Comparison of ENCODE assay signal across 11 cellular contexts in the genomic region with DNA sequence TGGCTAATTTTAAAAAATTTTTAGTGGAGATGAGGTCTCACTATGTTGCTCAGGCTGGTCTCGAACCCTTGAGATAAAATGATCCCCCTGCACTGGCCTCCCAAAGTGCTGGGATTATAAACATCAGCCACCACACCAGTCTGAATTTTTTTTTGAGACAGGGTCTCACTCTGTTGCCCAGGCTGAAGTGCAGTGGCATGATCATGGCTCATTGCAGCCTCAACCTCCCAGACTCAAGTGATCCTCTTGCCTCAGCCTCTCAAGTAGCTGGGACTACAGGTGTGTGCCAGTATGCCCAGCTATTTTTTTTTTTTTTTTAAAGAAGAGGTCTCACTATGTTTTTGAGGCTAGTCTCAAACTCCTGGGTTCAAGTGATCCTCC. TPM values are rescaled to one million over a fixed set of nuclear protein-coding genes. Genes with fewer than 3 reads are reported as not detected.
"Had no signal": no experiment of that assay in that cellular context is flagged by ENCODE, and none has a peak within 500 bp of the region (broad histone marks: within the 10 kb centered on the region; RNA-seq: fewer than 3 reads in every experiment).

No MANE protein-coding gene starts in this region.

RNA-seq across cellular contexts. Expression of a gene that starts 13.8 kb away (rescaled TPM):
- total RNA-seq: esophagus mucosa, gastrocnemius medialis, glomerular endothelial cell, left lobe of liver, mucosa of gallbladder, progenitor cell of endocrine pancreas, right lobe of liver, thyroid gland had no signal
- polyA plus RNA-seq: liver; naive thymus-derived CD4-positive, alpha-beta T cell; stomach had no signal
